In genomic region chr7:54904130-54904529, GRCh38 we compare ENCODE assay signal across 14 cellular contexts.
DNase-seq lines count a peak whose midpoint lies in the region; ATAC-seq, FAIRE-seq and TF ChIP-seq lines count a peak whose summit lies in the region.
"Had no signal": no experiment of that assay in that cellular context is flagged by ENCODE, and none has a peak within 500 bp of the region (broad histone marks: within the 10 kb centered on the region; RNA-seq: fewer than 3 reads in every experiment).

No MANE protein-coding gene starts in this region.

- H3K9ac ChIP-seq in IMR-90 (ENCODE audit: low read depth, low read length) (no peak overlapping the region), mesenchymal stem cell (ENCODE audit: low read length) (peak overlapping the region; percentile 79)

- H3K14ac ChIP-seq in IMR-90 (replicated peaks; ENCODE audit: low read depth, low read length) (no peak overlapping the region), mesenchymal stem cell (ENCODE audit: low read length in 2 of 2) (no peak overlapping the region)

- H4K91ac ChIP-seq in IMR-90 (ENCODE audit: insufficient read depth, low read depth, low read length) (no peak overlapping the region), mesenchymal stem cell (ENCODE audit: low read length) (no peak overlapping the region)

- H3K56ac ChIP-seq in IMR-90 (ENCODE audit: extremely low read depth, insufficient read depth, low read length), result no peak overlapping the region

- H2BK5ac ChIP-seq in IMR-90 (ENCODE audit: low read depth, low read length, poor library complexity, severe bottlenecking) (peak overlapping the region; percentile 71), mesenchymal stem cell (ENCODE audit: low read depth, low read length, poor library complexity, severe bottlenecking) (no peak overlapping the region)

- H3K27ac ChIP-seq in A549, result peak overlapping the region in 1 of 2 experiments; percentile 40; a peak in 4 of 6 replicates
- H3K27ac ChIP-seq in IMR-90 (ENCODE audit: insufficient read depth, low read length), result peak overlapping the region; percentile 9; the same call in 1 of the 2 replicates
- no peak overlapping the region for H3K27ac ChIP-seq in mesenchymal stem cell (ENCODE audit: low read length, poor library complexity, severe bottlenecking)
- H3K27ac ChIP-seq: colonic mucosa, thoracic aorta had no signal

- H2BK20ac ChIP-seq in IMR-90 (ENCODE audit: low read depth, low read length), result no peak overlapping the region

- DNase-seq in A549 (ENCODE audit: low read depth in 1 of 2, low spot score in 1 of 2) (no peak), IMR-90 (peak; percentile 97), epithelial cell of proximal tubule (ENCODE audit: low read depth) (peak; percentile 74), mesenchymal stem cell (peak; percentile 83), DMS153 (lab: John Stamatoyannopoulos, UW) (no peak)
- DNase-seq in activated CD4-positive, alpha-beta T cell treated with anti-CD3 and anti-CD28 coated beads for 48 hours, result no peak
- DNase-seq in activated T-cell treated with anti-CD3 and anti-CD28 coated beads, Interleukin-2, amount 50 U/mL, for 48 hours, result no peak
- DNase-seq: activated CD4-positive, alpha-beta T cell treated with anti-CD3 and anti-CD28 coated beads, Interleukin-2, amount 50 U/mL, for 4 hours; activated effector memory CD4-positive, alpha-beta T cell treated with anti-CD3 and anti-CD28 coated beads, Interleukin-2, amount 50 U/mL, for 16 hours; colonic mucosa; H7; KBM-7 had no signal

- TF ChIP-seq CTCF in A549 (IDR thresholded peaks at IDR 0.05), result no peak
- TF ChIP-seq CTCF in IMR-90 (conservative IDR thresholded peaks at IDR 0.05; ENCODE audit: low read depth, low read length), result no peak
- TF ChIP-seq CTCF in epithelial cell of proximal tubule (conservative IDR thresholded peaks at IDR 0.05; ENCODE audit: low read depth, low read length), result no peak

- no peaks in the 10 kb centered on the region for H3K27me3 ChIP-seq in IMR-90 (ENCODE audit: control insufficient read depth, insufficient read depth, low read length)
- no peaks in the 10 kb centered on the region for H3K27me3 ChIP-seq in mesenchymal stem cell (ENCODE audit: control insufficient read depth in 1 of 2, insufficient read depth in 1 of 2, low read length in 2 of 2)
- H3K27me3 ChIP-seq: colonic mucosa had no signal

- H3K4me1 ChIP-seq in A549 (peaks cover 16% of the 10 kb centered on the region; the same call in 2 of the 3 replicates), IMR-90 (ENCODE audit: control insufficient read depth, insufficient read depth, low read length) (no peaks in the 10 kb centered on the region), mesenchymal stem cell (ENCODE audit: control insufficient read depth, insufficient read depth, low read depth, low read length) (no peaks in the 10 kb centered on the region)
- H3K4me1 ChIP-seq: colonic mucosa had no signal

- in situ Hi-C loops in IMR-90 (cut with MboI; ENCODE audit: low sequenced_read_pairs), result no loop called here

- H3K4me3 ChIP-seq in A549 (no peak overlapping the region), IMR-90 (ENCODE audit: insufficient read depth, low read depth, low read length) (no peak overlapping the region), epithelial cell of proximal tubule (ENCODE audit: low read depth, low read length) (no peak overlapping the region), mesenchymal stem cell (ENCODE audit: insufficient read depth in 1 of 2, low read depth in 1 of 2, low read length in 2 of 2) (peak overlapping the region in 1 of 2 experiments; percentile 46)
- H3K4me3 ChIP-seq: colonic mucosa, thoracic aorta had no signal

- ATAC-seq in A549, result no peak; a peak in 1 of 6 replicates
- peak; percentile 92 for ATAC-seq in IMR-90 (ENCODE audit: low read depth)
- no peak for ATAC-seq in GM21717 (IDR thresholded peaks at IDR 0.05; ENCODE audit: unreplicated experiment)

- TF ChIP-seq EP300 in A549 (IDR thresholded peaks at IDR 0.05), result no peak

- BruUV-seq in IMR-90 (replicated peaks; lab: Mats Ljungman, UMichigan), result no TSS peak

- no peaks in the 10 kb centered on the region for H3K9me1 ChIP-seq in IMR-90 (ENCODE audit: insufficient read depth, low read length)

- H3K36me3 ChIP-seq in IMR-90 (ENCODE audit: control insufficient read depth, insufficient read depth, low read length), result no peaks in the 10 kb centered on the region
- H3K36me3 ChIP-seq in mesenchymal stem cell (ENCODE audit: control insufficient read depth in 1 of 2, insufficient read depth in 2 of 2, low read depth in 1 of 2, low read length in 2 of 2), result no peaks in the 10 kb centered on the region
- H3K36me3 ChIP-seq: colonic mucosa, thoracic aorta had no signal

- POLR2A ChIA-PET in A549 (lab: Yijun Ruan, JAX) (no interaction called here), IMR-90 (lab: Charles Lee; ENCODE audit: unreplicated experiment) (no interaction called here)

- H2BK120ac ChIP-seq in IMR-90 (ENCODE audit: low read depth, low read length), result no peak overlapping the region
- no peak overlapping the region for H2BK120ac ChIP-seq in mesenchymal stem cell (ENCODE audit: low read depth, low read length)

- intact Hi-C loops in IMR-90 (cut with micrococcal nuclease), result no loop called here

- CTCF ChIA-PET in A549 (lab: Yijun Ruan, JAX) (interaction anchor here (1.1 kb wide), 1 partner anchor 135 kb away, joined by 3 read pairs; no protein-coding TSS in a partner anchor), IMR-90 (lab: Yijun Ruan, JAX) (no interaction called here)

- H3K79me1 ChIP-seq in IMR-90 (ENCODE audit: low read depth in 1 of 2, low read length in 2 of 2), result no peaks in the 10 kb centered on the region
- H3K79me1 ChIP-seq in mesenchymal stem cell (replicated peaks; ENCODE audit: low read length, poor library complexity, severe bottlenecking), result no peaks in the 10 kb centered on the region

- no peak overlapping the region for H4K5ac ChIP-seq in IMR-90 (ENCODE audit: low read depth, low read length)

- WGBS in A549 (ENCODE audit: missing lambda C conversion rate), result 59% methylated on average over 4 of the region's 4 CpGs
- WGBS in IMR-90 (ENCODE audit: extremely low coverage in 2 of 2, insufficient read length in 1 of 2), 2 experiments, result no CpG with 5 or more reads among the region's 4 CpGs
- WGBS in mesenchymal stem cell, result 46% methylated on average over 4 of the region's 4 CpGs

- H2AK5ac ChIP-seq in IMR-90 (ENCODE audit: low read depth, low read length) (no peak overlapping the region), mesenchymal stem cell (ENCODE audit: low read length, severe bottlenecking) (no peak overlapping the region)

- H3K23ac ChIP-seq in IMR-90 (ENCODE audit: low read depth, low read length) (no peak overlapping the region), mesenchymal stem cell (ENCODE audit: low read length in 2 of 2) (no peak overlapping the region)

- TF ChIP-seq RAD21 in A549 (conservative IDR thresholded peaks at IDR 0.05 in 1 of 2, IDR thresholded peaks at IDR 0.05 in 1 of 2) (no peak), IMR-90 (IDR thresholded peaks at IDR 0.05; ENCODE audit: low read length) (no peak)

- no peak overlapping the region for H2BK12ac ChIP-seq in mesenchymal stem cell (ENCODE audit: low read length in 2 of 2)

- H3K4me2 ChIP-seq in A549, result 0 out of 3 replicates have a peak overlapping the region, but pooled peaks have one; percentile 12
- H3K4me2 ChIP-seq in IMR-90 (ENCODE audit: low read depth, low read length), result 0 out of 2 replicates have a peak overlapping the region, but pooled peaks have one; percentile 1
- H3K4me2 ChIP-seq in mesenchymal stem cell (ENCODE audit: low read length, poor library complexity, severe bottlenecking), result no peak overlapping the region

- TF ChIP-seq POLR2A in A549 (IDR thresholded peaks at IDR 0.05; ENCODE audit: low read length) (no peak), IMR-90 (IDR thresholded peaks at IDR 0.05; ENCODE audit: low read depth, low read length) (no peak)

- dilution Hi-C loops in IMR-90 (cut with HindIII; ENCODE audit: low sequenced_read_pairs, unreplicated experiment), result no loop called here

- H4K20me1 ChIP-seq in IMR-90 (ENCODE audit: insufficient read depth, low read length), result no peaks in the 10 kb centered on the region

- H4K8ac ChIP-seq in IMR-90 (ENCODE audit: low read depth in 2 of 2, low read length in 2 of 2) (no peak overlapping the region), mesenchymal stem cell (ENCODE audit: low read length) (no peak overlapping the region)

- no peak overlapping the region for H2AK9ac ChIP-seq in IMR-90 (replicated peaks; ENCODE audit: low read depth, low read length, poor library complexity)

- H3K4ac ChIP-seq in IMR-90 (ENCODE audit: low read depth, low read length) (no peak overlapping the region), mesenchymal stem cell (ENCODE audit: low read depth in 1 of 2, low read length in 2 of 2) (no peak overlapping the region)

- H3K18ac ChIP-seq in IMR-90 (ENCODE audit: low read depth, low read length), result no peak overlapping the region
- no peak overlapping the region for H3K18ac ChIP-seq in mesenchymal stem cell (ENCODE audit: low read depth in 1 of 2, low read length in 2 of 2)

- H2BK15ac ChIP-seq in IMR-90 (ENCODE audit: low read depth, low read length) (no peak overlapping the region), mesenchymal stem cell (ENCODE audit: low read depth, poor library complexity, severe bottlenecking) (no peak overlapping the region)

- H2AFZ ChIP-seq in IMR-90 (replicated peaks; ENCODE audit: low read length, poor library complexity), result no peak overlapping the region
- H2AFZ ChIP-seq in mesenchymal stem cell (ENCODE audit: low read depth, low read length), result no peak overlapping the region

- peak; percentile 28 for FAIRE-seq in A549 (lab: Jason Lieb, UNC)

- H3K9me3 ChIP-seq in A549, result no peaks in the 10 kb centered on the region
- H3K9me3 ChIP-seq in IMR-90 (ENCODE audit: control insufficient read depth, insufficient read depth, low read length), result no peaks in the 10 kb centered on the region
- no peaks in the 10 kb centered on the region for H3K9me3 ChIP-seq in mesenchymal stem cell (ENCODE audit: control insufficient read depth, low read length)
- H3K9me3 ChIP-seq: colonic mucosa, thoracic aorta had no signal

TF ChIP-seq in A549, 52 proteins besides CTCF, POLR2A, EP300 and RAD21 (continues in another document):
- no peak for TF ChIP-seq FOSL2 (IDR thresholded peaks at IDR 0.05)
- no peak for TF ChIP-seq FOSL2 (CRISPR knock-in tag; IDR thresholded peaks at IDR 0.05)
- TF ChIP-seq MAFK (IDR thresholded peaks at IDR 0.05; ENCODE audit: partially characterized antibody), result no peak
- no peak for TF ChIP-seq HES2 (IDR thresholded peaks at IDR 0.05)
- no peak for TF ChIP-seq SMC3 (IDR thresholded peaks at IDR 0.05)

TF ChIP-seq in IMR-90, 13 proteins besides CTCF, POLR2A, EP300 and RAD21 (continues in another document):
- TF ChIP-seq RCOR1 (IDR thresholded peaks at IDR 0.05; ENCODE audit: insufficient replicate concordance, low read length), result no peak
- peak; percentile 34; the same call in 1 of the 2 replicates for TF ChIP-seq FOS (IDR thresholded peaks at IDR 0.05; ENCODE audit: low read depth, low read length)
- no peak for TF ChIP-seq MAZ (IDR thresholded peaks at IDR 0.05; ENCODE audit: borderline replicate concordance, low read depth, low read length)
- peak; percentile 83; the same call in 1 of the 2 replicates for TF ChIP-seq RFX5 (IDR thresholded peaks at IDR 0.05; ENCODE audit: low read depth, low read length)

Comparison
In these comparisons a context has a peak if more than half of its experiments do, and no peak if none do; other contexts are left out.
1. DNase-seq: peak in IMR-90 (single experiment), epithelial cell of proximal tubule (single experiment) and mesenchymal stem cell (single experiment); none in A549 (0 of 2), activated CD4-positive, alpha-beta T cell treated with anti-CD3 and anti-CD28 coated beads for 48 hours (single experiment), DMS153 (single experiment) and activated T-cell treated with anti-CD3 and anti-CD28 coated beads, Interleukin-2, amount 50 U/mL, for 48 hours (0 of 2).